In genomic region chr5:133786432-133786831, GRCh38 we compare ENCODE assay signal across 19 cellular contexts.
DNase-seq lines count a peak whose midpoint lies in the region; ATAC-seq and TF ChIP-seq lines count a peak whose summit lies in the region.
"Had no signal": no experiment of that assay in that cellular context is flagged by ENCODE, and none has a peak within 500 bp of the region (broad histone marks: within the 10 kb centered on the region; RNA-seq: fewer than 3 reads in every experiment).

No MANE protein-coding gene starts in this region.

- TF ChIP-seq POLR2A in gastroesophageal sphincter (IDR thresholded peaks at IDR 0.05): no peak

- no peak for DNase-seq in GM23338 (ENCODE audit: low spot score)
- DNase-seq in H9: peak; percentile 10
- peak; percentile 36 for DNase-seq in islet precursor cell
- DNase-seq in osteocyte (ENCODE audit: extremely low spot score, unreplicated experiment): peak; percentile 59
- no peak for DNase-seq in ureter (ENCODE audit: low spot score)
- DNase-seq: AML-193; Caco-2; Calu3; CD4-positive, alpha-beta T cell; CD8-positive, alpha-beta T cell; DMS79 treated with DMSO at 0.1 percent for 48 hours; GF-D8 had no signal

- no peak overlapping the region for H4K5ac ChIP-seq in H9 (ENCODE audit: insufficient read length, low read depth, low read length)

- no peak overlapping the region for H4K91ac ChIP-seq in H9 (ENCODE audit: insufficient read length, low read depth, low read length)

- no peaks in the 10 kb centered on the region for H3K23me2 ChIP-seq in H9 (ENCODE audit: insufficient read length, low read depth, low read length, poor library complexity, severe bottlenecking)

- no peak overlapping the region for H4K8ac ChIP-seq in H9 (replicated peaks; ENCODE audit: insufficient read length, low read depth, low read length)

- H2BK15ac ChIP-seq in H9 (ENCODE audit: low read depth, low read length): no peak overlapping the region

- H3K36me3 Mint-ChIP-seq in GM23338 (ENCODE audit: low read depth) (no peaks in the 10 kb centered on the region), H9 (ENCODE audit: insufficient read depth in 1 of 3, low read depth in 3 of 3) (no peaks in the 10 kb centered on the region), osteocyte (ENCODE audit: unreplicated experiment) (no peaks in the 10 kb centered on the region)
- H3K36me3 Mint-ChIP-seq: CD8-positive, alpha-beta T cell had no signal

- no peak overlapping the region for H3K4me2 ChIP-seq in GM23338
- H3K4me2 ChIP-seq in H9 (ENCODE audit: insufficient read depth, insufficient read length, low read length): no peak overlapping the region
- H3K4me2 ChIP-seq: A549; BLaER1 treated with 17β-estradiol and CSF1 and Interleukin-3, amounts not matched to agents 10 nM and 100 nM had no signal

- H3K27me3 Mint-ChIP-seq in GM23338 (ENCODE audit: insufficient read depth, low read depth, poor library complexity): peaks cover 3% of the 10 kb centered on the region
- H3K27me3 Mint-ChIP-seq in H9 (ENCODE audit: low read depth): peaks cover 19% of the 10 kb centered on the region
- H3K27me3 Mint-ChIP-seq in osteocyte (ENCODE audit: unreplicated experiment): peaks cover 17% of the 10 kb centered on the region
- H3K27me3 Mint-ChIP-seq: CD4-positive, alpha-beta T cell had no signal

- no peak overlapping the region for H3K9ac ChIP-seq in H9 (ENCODE audit: extremely low read depth, insufficient read length, low read length)
- H3K9ac ChIP-seq: BLaER1 treated with 17β-estradiol and CSF1 and Interleukin-3, amounts not matched to agents 10 nM and 100 nM had no signal

- ATAC-seq in GM23338 (peak; percentile 57), gastroesophageal sphincter (no peak), HG02884 (IDR thresholded peaks at IDR 0.05; ENCODE audit: unreplicated experiment) (no peak)
- ATAC-seq: A549; CD8-positive, alpha-beta T cell had no signal

- H3K4me1 ChIP-seq in GM23338 (ENCODE audit: insufficient read depth): no peaks in the 10 kb centered on the region
- H3K4me1 ChIP-seq in H9 (ENCODE audit: insufficient read depth, low read length): peaks cover 3% of the 10 kb centered on the region; the same call in 1 of the 2 replicates
- H3K4me1 ChIP-seq in gastroesophageal sphincter: no peaks in the 10 kb centered on the region
- H3K4me1 ChIP-seq: A549 had no signal

- H3K36me3 ChIP-seq in GM23338 (ENCODE audit: insufficient read depth) (no peaks in the 10 kb centered on the region), gastroesophageal sphincter (no peaks in the 10 kb centered on the region)
- H3K36me3 ChIP-seq: BLaER1 treated with 17β-estradiol and CSF1 and Interleukin-3, amounts not matched to agents 10 nM and 100 nM had no signal

- H4K20me1 ChIP-seq in GM23338 (replicated peaks; ENCODE audit: insufficient read depth) (no peaks in the 10 kb centered on the region), H9 (ENCODE audit: control insufficient read depth, insufficient read depth, insufficient read length) (no peaks in the 10 kb centered on the region)
- H4K20me1 ChIP-seq: BLaER1 treated with 17β-estradiol and CSF1 and Interleukin-3, amounts not matched to agents 10 nM and 100 nM had no signal

- no peaks in the 10 kb centered on the region for H3K9me3 ChIP-seq in H9 (ENCODE audit: control insufficient read depth, low read depth, low read length)
- no peaks in the 10 kb centered on the region for H3K9me3 ChIP-seq in gastroesophageal sphincter
- H3K9me3 ChIP-seq: A549, Caco-2 had no signal

- no peak overlapping the region for H2AK5ac ChIP-seq in H9 (ENCODE audit: insufficient read length, low read length)

- H3K27ac ChIP-seq in GM23338 (ENCODE audit: low read depth) (no peak overlapping the region), H9 (ENCODE audit: insufficient read length, low read depth, low read length) (no peak overlapping the region), gastroesophageal sphincter (no peak overlapping the region)
- H3K27ac ChIP-seq: 22Rv1; A549; BLaER1 treated with 17β-estradiol and CSF1 and Interleukin-3, amounts not matched to agents 10 nM and 100 nM; C4-2B had no signal

- H2BK12ac ChIP-seq in H9 (ENCODE audit: insufficient read length, low read depth, low read length): no peak overlapping the region

- no peak overlapping the region for H3K4ac ChIP-seq in H9 (ENCODE audit: low read depth, low read length)

- H2AFZ ChIP-seq in GM23338 (no peak overlapping the region), H9 (ENCODE audit: low read length) (no peak overlapping the region)

- H3F3A ChIP-seq in GM23338 (replicated peaks; ENCODE audit: low read depth): no peaks in the 10 kb centered on the region

- no peak overlapping the region for H3K23ac ChIP-seq in H9 (ENCODE audit: insufficient read length, low read depth, low read length)

- no peak overlapping the region for H3K56ac ChIP-seq in H9 (ENCODE audit: insufficient read length, low read depth, low read length)

- TF ChIP-seq EP300 in gastroesophageal sphincter (IDR thresholded peaks at IDR 0.05): no peak

- H2BK5ac ChIP-seq in H9 (ENCODE audit: insufficient read length, low read length): no peak overlapping the region

- H3K79me2 ChIP-seq in GM23338 (replicated peaks; ENCODE audit: insufficient read depth) (no peaks in the 10 kb centered on the region), H9 (ENCODE audit: insufficient read depth, low read length) (no peaks in the 10 kb centered on the region)

- H3K4me3 ChIP-seq in GM23338: no peak overlapping the region
- H3K4me3 ChIP-seq in gastroesophageal sphincter: no peak overlapping the region
- H3K4me3 ChIP-seq: A549; BLaER1 treated with 17β-estradiol and CSF1 and Interleukin-3, amounts not matched to agents 10 nM and 100 nM had no signal

- no peak overlapping the region for H3K4me3 Mint-ChIP-seq in GM23338
- H3K4me3 Mint-ChIP-seq in H9: no peak overlapping the region
- no peak overlapping the region for H3K4me3 Mint-ChIP-seq in osteocyte (ENCODE audit: unreplicated experiment)
- H3K4me3 Mint-ChIP-seq: B cell; CD4-positive, alpha-beta T cell; CD8-positive, alpha-beta T cell had no signal

- WGBS in H9 (ENCODE audit: extremely low coverage, insufficient read length, low lambda C conversion rate): no CpG with 5 or more reads among the region's 4 CpGs
- WGBS in gastroesophageal sphincter (ENCODE audit: low coverage in 1 of 2), 2 donors: 62 to 71% methylated on average over 1 to 2 of the region's 4 CpGs

- H3K9me3 Mint-ChIP-seq in GM23338 (no peaks in the 10 kb centered on the region), H9 (no peaks in the 10 kb centered on the region; a peak in 1 of 5 replicates), osteocyte (ENCODE audit: unreplicated experiment) (no peaks in the 10 kb centered on the region)
- H3K9me3 Mint-ChIP-seq: CD4-positive, alpha-beta T cell; CD8-positive, alpha-beta T cell had no signal

- H2BK120ac ChIP-seq in H9 (ENCODE audit: low read depth, low read length, poor library complexity, severe bottlenecking): no peak overlapping the region

- no peaks in the 10 kb centered on the region for H3K79me1 ChIP-seq in H9 (ENCODE audit: insufficient read depth, low read depth, low read length, poor library complexity, severe bottlenecking)

- H2BK20ac ChIP-seq in H9 (ENCODE audit: low read depth, low read length, poor library complexity, severe bottlenecking): no peak overlapping the region

- H3K4me1 Mint-ChIP-seq in GM23338 (peaks cover 11% of the 10 kb centered on the region), H9 (peaks cover 19 to 27% of the 10 kb centered on the region in 2 experiments), osteocyte (ENCODE audit: unreplicated experiment) (no peaks in the 10 kb centered on the region)
- H3K4me1 Mint-ChIP-seq: B cell had no signal

- TF ChIP-seq CTCF in GM23338 (conservative IDR thresholded peaks at IDR 0.05; ENCODE audit: low read depth in 2 of 2): no peak
- no peak for TF ChIP-seq CTCF in H9 (conservative IDR thresholded peaks at IDR 0.05)
- no peak for TF ChIP-seq CTCF in osteocyte (IDR thresholded peaks at IDR 0.05)
- TF ChIP-seq CTCF in gastroesophageal sphincter (IDR thresholded peaks at IDR 0.05): no peak

- H3K27me3 ChIP-seq in GM23338 (ENCODE audit: insufficient read depth) (no peaks in the 10 kb centered on the region), H9 (ENCODE audit: insufficient read depth, low read length) (no peaks in the 10 kb centered on the region), gastroesophageal sphincter (no peaks in the 10 kb centered on the region)
- H3K27me3 ChIP-seq: BLaER1 treated with 17β-estradiol and CSF1 and Interleukin-3, amounts not matched to agents 10 nM and 100 nM had no signal

- H3K18ac ChIP-seq in H9 (ENCODE audit: insufficient read length, low read depth, low read length): no peak overlapping the region

- H3K9me2 ChIP-seq in GM23338 (ENCODE audit: insufficient read depth): peaks cover 2% of the 10 kb centered on the region; the same call in 1 of the 2 replicates

- no peak overlapping the region for H3K14ac ChIP-seq in H9 (ENCODE audit: insufficient read depth, low read length)

- no peak overlapping the region for H3T11ph ChIP-seq in H9 (ENCODE audit: low read length)

- H3K27ac Mint-ChIP-seq in GM23338 (no peak overlapping the region), H9 (no peak overlapping the region), osteocyte (ENCODE audit: unreplicated experiment) (no peak overlapping the region)
- H3K27ac Mint-ChIP-seq: B cell; CD4-positive, alpha-beta T cell; CD8-positive, alpha-beta T cell had no signal

TF ChIP-seq in GM23338, 12 proteins besides CTCF, POLR2A, EP300 and RAD21:
- no peak for TF ChIP-seq NANOG (IDR thresholded peaks at IDR 0.05; ENCODE audit: borderline replicate concordance)
- TF ChIP-seq, protein P1, sequence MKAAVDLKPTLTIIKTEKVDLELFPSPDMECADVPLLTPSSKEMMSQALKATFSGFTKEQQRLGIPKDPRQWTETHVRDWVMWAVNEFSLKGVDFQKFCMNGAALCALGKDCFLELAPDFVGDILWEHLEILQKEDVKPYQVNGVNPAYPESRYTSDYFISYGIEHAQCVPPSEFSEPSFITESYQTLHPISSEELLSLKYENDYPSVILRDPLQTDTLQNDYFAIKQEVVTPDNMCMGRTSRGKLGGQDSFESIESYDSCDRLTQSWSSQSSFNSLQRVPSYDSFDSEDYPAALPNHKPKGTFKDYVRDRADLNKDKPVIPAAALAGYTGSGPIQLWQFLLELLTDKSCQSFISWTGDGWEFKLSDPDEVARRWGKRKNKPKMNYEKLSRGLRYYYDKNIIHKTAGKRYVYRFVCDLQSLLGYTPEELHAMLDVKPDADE (IDR thresholded peaks at IDR 0.05): no peak
- no peak for TF ChIP-seq ZNF114 (CRISPR knock-in tag; IDR thresholded peaks at IDR 0.05)
- no peak for TF ChIP-seq ZNF331 (CRISPR knock-in tag; IDR thresholded peaks at IDR 0.05; ENCODE audit: low read depth)

Comparison
In these comparisons a context has a peak if more than half of its experiments do, and no peak if none do; other contexts are left out.
1. DNase-seq: peak in H9 (single experiment), islet precursor cell (single experiment) and osteocyte (single experiment); none in GM23338 (single experiment) and ureter (single experiment).